Comparison of ENCODE assay signal across 9 cellular contexts in genomic region chr2:138493334-138493733, GRCh38.
"Had no signal": no experiment of that assay in that cellular context is flagged by ENCODE, and none has a peak within 500 bp of the region (broad histone marks: within the 10 kb centered on the region; RNA-seq: fewer than 3 reads in every experiment).

No MANE protein-coding gene starts in this region.

- H3K4me1 ChIP-seq: adrenal gland, testis had no signal

- H3K27me3 ChIP-seq: adrenal gland, testis had no signal

- H3K36me3 ChIP-seq: adrenal gland had no signal

- H3K4me3 Mint-ChIP-seq: activated CD4-positive, alpha-beta T cell treated with anti-CD3 and anti-CD28 coated beads for 36 hours; activated T-helper 1 cell treated with anti-CD3 and anti-CD28 coated beads, Interleukin-12 subunit alpha, Interleukin-12 subunit beta, Interleukin-2, Interleukin-4 antibody, amounts not matched to agents 30 ng/mL and 10 ng/mL and 1 ng/mL, durations not matched to agents 14 hours and 24 hours and 36 hours; stimulated activated naive CD8-positive, alpha-beta T cell treated with anti-CD3 and anti-CD28 coated beads, Interleukin-15, Interleukin-2, amounts not matched to agents 100 ng/mL and 50 ng/mL, for 24 hours; T-helper 2 cell treated with Interferon-gamma antibody and Interleukin-4, amounts not matched to agents 5 μg/mL and 100 μg/mL, for 36 hours had no signal

- H3K4me3 ChIP-seq: adrenal gland, testis had no signal

- ATAC-seq: activated CD4-positive, alpha-beta T cell treated with anti-CD3 and anti-CD28 coated beads for 36 hours; esophagus mucosa had no signal

- H3K4me1 Mint-ChIP-seq: activated CD4-positive, alpha-beta T cell treated with anti-CD3 and anti-CD28 coated beads for 36 hours had no signal

- H3K9me3 ChIP-seq: adrenal gland, testis had no signal

- H3K27me3 Mint-ChIP-seq: activated CD4-positive, alpha-beta T cell treated with anti-CD3 and anti-CD28 coated beads for 36 hours; stimulated activated naive CD8-positive, alpha-beta T cell treated with anti-CD3 and anti-CD28 coated beads, Interleukin-15, Interleukin-2, amounts not matched to agents 100 ng/mL and 50 ng/mL, for 24 hours had no signal

- H3K27ac Mint-ChIP-seq: activated CD4-positive, alpha-beta T cell treated with anti-CD3 and anti-CD28 coated beads for 36 hours; activated T-helper 1 cell treated with anti-CD3 and anti-CD28 coated beads, Interleukin-12 subunit alpha, Interleukin-12 subunit beta, Interleukin-2, Interleukin-4 antibody, amounts not matched to agents 30 ng/mL and 10 ng/mL and 1 ng/mL, durations not matched to agents 14 hours and 24 hours and 36 hours; stimulated activated naive CD8-positive, alpha-beta T cell treated with anti-CD3 and anti-CD28 coated beads, Interleukin-15, Interleukin-2, amounts not matched to agents 100 ng/mL and 50 ng/mL, for 24 hours; T-helper 2 cell treated with Interferon-gamma antibody and Interleukin-4, amounts not matched to agents 5 μg/mL and 100 μg/mL, for 36 hours had no signal

- H3K9me3 Mint-ChIP-seq: activated T-helper 1 cell treated with anti-CD3 and anti-CD28 coated beads, Interleukin-12 subunit alpha, Interleukin-12 subunit beta, Interleukin-2, Interleukin-4 antibody, amounts not matched to agents 30 ng/mL and 10 ng/mL and 1 ng/mL, durations not matched to agents 14 hours and 24 hours and 36 hours; stimulated activated naive CD8-positive, alpha-beta T cell treated with anti-CD3 and anti-CD28 coated beads, Interleukin-15, Interleukin-2, amounts not matched to agents 100 ng/mL and 50 ng/mL, for 24 hours; T-helper 2 cell treated with Interferon-gamma antibody and Interleukin-4, amounts not matched to agents 5 μg/mL and 100 μg/mL, for 36 hours had no signal

- DNase-seq: activated CD4-positive, alpha-beta T cell treated with anti-CD3 and anti-CD28 coated beads for 36 hours; activated naive CD4-positive, alpha-beta T cell; adrenal gland; stimulated activated CD4-positive, alpha-beta T cell treated with anti-CD3 and anti-CD28 coated beads, Interleukin-2, amount 100 ng/mL, for 48 hours; testis had no signal

- H3K27ac ChIP-seq: adrenal gland, testis had no signal
